Comparison of ENCODE assay signal across 8 cellular contexts in the genomic region with DNA sequence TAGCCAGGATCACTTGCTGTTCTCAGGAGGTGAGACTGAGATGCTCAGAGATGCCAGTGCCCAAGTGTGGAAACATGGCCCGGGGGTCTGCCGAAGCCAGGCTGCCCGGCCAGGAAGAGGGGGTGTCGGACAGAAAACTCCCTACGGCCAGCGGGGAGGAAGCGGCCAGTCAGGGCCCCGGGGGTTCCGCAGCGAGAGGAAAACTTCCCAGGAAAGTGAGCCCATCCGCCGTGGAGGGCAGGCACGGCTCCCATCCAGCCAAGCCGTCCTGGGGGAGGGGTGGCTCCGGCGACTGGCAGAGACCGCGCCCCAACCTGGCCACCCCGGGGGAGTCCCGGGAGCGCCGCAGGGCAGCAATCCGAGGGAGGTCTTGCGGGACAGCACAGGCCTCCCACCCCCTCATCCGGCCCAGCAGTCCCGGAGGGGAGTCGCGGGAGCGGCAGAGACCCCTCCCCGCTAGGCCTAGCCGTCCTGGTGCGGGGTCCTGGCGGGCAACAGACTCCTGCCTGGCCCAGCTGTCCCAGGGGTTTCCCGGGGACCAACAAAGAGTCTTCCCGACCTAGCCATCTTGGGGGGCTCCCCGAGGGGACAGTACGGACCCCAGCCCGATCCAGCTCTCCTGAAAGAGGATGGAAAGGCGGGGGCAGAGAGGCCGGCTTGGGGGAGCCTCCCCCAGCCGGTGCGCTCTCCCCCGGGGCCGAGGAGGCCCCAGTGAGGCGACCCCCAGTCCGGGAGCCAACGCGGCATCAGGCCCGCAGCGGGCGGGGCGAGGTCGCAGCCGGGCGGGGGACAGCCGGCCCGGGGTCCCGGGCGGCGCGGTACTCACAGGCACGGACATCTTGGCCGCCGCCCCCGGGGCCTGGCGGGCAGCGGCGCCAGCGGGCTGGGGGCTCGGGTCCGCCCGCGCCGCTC. TPM values are rescaled to one million over a fixed set of nuclear protein-coding genes. Genes with fewer than 3 reads are reported as not detected.
DNase-seq lines count a peak whose midpoint lies in the region; ATAC-seq, FAIRE-seq and TF ChIP-seq lines count a peak whose summit lies in the region.

No MANE protein-coding gene starts in this region.

- no peak for TF ChIP-seq EP300 in gastroesophageal sphincter (IDR thresholded peaks at IDR 0.05)

- intact Hi-C loops in psoas muscle (cut with DNase I), result loop anchor here in 1 of 2 donors (5.0 kb wide), 1 partner anchor 37 kb away; no protein-coding TSS in a partner anchor

- peak; percentile 29 for ATAC-seq in gastroesophageal sphincter
- peak; percentile 15 to 60 (median 20) for ATAC-seq in psoas muscle

- TF ChIP-seq CTCF in HEK293 (tag by site-specific recombination; IDR thresholded peaks at IDR 0.05), result 0 out of 2 replicates have a peak, but pooled peaks have one; percentile 11
- TF ChIP-seq CTCF in gastroesophageal sphincter (IDR thresholded peaks at IDR 0.05), result no peak
- TF ChIP-seq CTCF in psoas muscle (IDR thresholded peaks at IDR 0.05), result no peak

- H3K4me3 ChIP-seq in HEK293 (ENCODE audit: low read depth, low read length), result peak overlapping the region; percentile 73
- H3K4me3 ChIP-seq in SJCRH30, result peak overlapping the region; percentile 95
- H3K4me3 ChIP-seq in gastroesophageal sphincter, result peak overlapping the region; percentile 80 to 94
- H3K4me3 ChIP-seq in psoas muscle, result peak overlapping the region; percentile 100

- H3K4me1 ChIP-seq in HEK293 (ENCODE audit: control insufficient read depth, insufficient read depth, low read length) (peaks cover 5% of the 10 kb centered on the region; the same call in 1 of the 2 replicates), SJCRH30 (peaks cover 20% of the 10 kb centered on the region), gastroesophageal sphincter (peaks cover 0 to 73% (median 42%) of the 10 kb centered on the region in 3 donors), psoas muscle (peaks cover 69% of the 10 kb centered on the region)

- peak; percentile 65 for DNase-seq in GM12891 (ENCODE audit: insufficient read length, low spot score)
- peak in 1 of 2 experiments; percentile 28 for DNase-seq in SJCRH30
- peak; percentile 68 to 80 for DNase-seq in psoas muscle
- DNase-seq in SIG-M5 treated with dmso at 0.1 percent for 504 hours (lab: John Stamatoyannopoulos, UW; ENCODE audit: unreplicated experiment), result no peak
- DNase-seq in activated CD4-positive, alpha-beta T cell treated with anti-CD3 and anti-CD28 coated beads for 48 hours, result no peak
- no peak for DNase-seq in stimulated activated CD4-positive, alpha-beta T cell treated with anti-CD3 and anti-CD28 coated beads, Interleukin-1b, Interleukin-23, amount 100 ng/mL, for 48 hours

- no peaks in the 10 kb centered on the region for H3K27me3 ChIP-seq in SJCRH30
- H3K27me3 ChIP-seq in gastroesophageal sphincter, result no peaks in the 10 kb centered on the region
- H3K27me3 ChIP-seq in psoas muscle (ENCODE audit: insufficient read depth in 3 of 3, low read length in 2 of 3), result no peaks in the 10 kb centered on the region

- POLR2A ChIA-PET in HEK293 (lab: Yijun Ruan, JAX), result interaction anchor here (1.3 kb wide), 1 partner anchor 11 kb away, joined by 3 read pairs; no protein-coding TSS in a partner anchor

- peak overlapping the region; percentile 82 for H3K27ac ChIP-seq in HEK293 (ENCODE audit: extremely low read depth, low read depth, low read length)
- peak overlapping the region; percentile 65 for H3K27ac ChIP-seq in SJCRH30
- peak overlapping the region; percentile 70 to 96 (median 92) for H3K27ac ChIP-seq in gastroesophageal sphincter
- H3K27ac ChIP-seq in psoas muscle, result peak overlapping the region; percentile 99

- no peaks in the 10 kb centered on the region for H3K9me3 ChIP-seq in HEK293 (ENCODE audit: control insufficient read depth, insufficient read depth, low read depth, low read length)
- H3K9me3 ChIP-seq in SJCRH30 (replicated peaks), result no peaks in the 10 kb centered on the region
- H3K9me3 ChIP-seq in gastroesophageal sphincter, result no peaks in the 10 kb centered on the region
- no peaks in the 10 kb centered on the region for H3K9me3 ChIP-seq in psoas muscle

- no peak for FAIRE-seq in GM12891 (lab: Jason Lieb, UNC)

- CTCF ChIA-PET in HEK293 (lab: Yijun Ruan, JAX), result interaction anchor here (0.8 kb wide), 1 partner anchor 120 kb away, joined by 4 read pairs; no protein-coding TSS in a partner anchor

- 0 to 2% methylated on average over 4 to 9 of the region's 74 CpGs for WGBS in gastroesophageal sphincter (ENCODE audit: low coverage in 1 of 2), 2 donors
- WGBS in psoas muscle, 3 donors, result 1 to 2% (median 1%) methylated on average over 39 to 74 of the region's 74 CpGs

- H3K36me3 ChIP-seq in HEK293 (ENCODE audit: control insufficient read depth in 2 of 2, insufficient read depth in 1 of 2, low read length in 2 of 2), result peaks cover 0 to 25% of the 10 kb centered on the region in 2 experiments; a peak in 1 of 3 replicates
- H3K36me3 ChIP-seq in SJCRH30, result no peaks in the 10 kb centered on the region
- H3K36me3 ChIP-seq in gastroesophageal sphincter, result no peaks in the 10 kb centered on the region
- peaks cover 0 to 11% of the 10 kb centered on the region in 2 donors for H3K36me3 ChIP-seq in psoas muscle (ENCODE audit: insufficient read depth in 1 of 2, low read depth in 1 of 2)

- TF ChIP-seq POLR2A in GM12891 (IDR thresholded peaks at IDR 0.05; ENCODE audit: low read depth, low read length) (no peak), gastroesophageal sphincter (IDR thresholded peaks at IDR 0.05) (no peak)

TF ChIP-seq in GM12891, 5 proteins besides CTCF, POLR2A, EP300 and RAD21:
- no peak for TF ChIP-seq SPI1 (IDR thresholded peaks at IDR 0.05; ENCODE audit: low read depth, low read length)

TF ChIP-seq in HEK293, 187 proteins besides CTCF, POLR2A, EP300 and RAD21 (continues in another document):
- TF ChIP-seq WT1 (tag by site-specific recombination; IDR thresholded peaks at IDR 0.05) (no peak), ZNF561 (tag by site-specific recombination; IDR thresholded peaks at IDR 0.05; ENCODE audit: borderline replicate concordance) (no peak), ZNF341 (tag by site-specific recombination; IDR thresholded peaks at IDR 0.05; ENCODE audit: low read depth) (peak; percentile 90), ZNF274 (IDR thresholded peaks at IDR 0.05; ENCODE audit: low read length) (no peak), ZNF274 (tag by site-specific recombination; IDR thresholded peaks at IDR 0.05; ENCODE audit: borderline replicate concordance) (no peak), ZNF324 (tag by site-specific recombination; IDR thresholded peaks at IDR 0.05) (no peak), KLF10 (tag by site-specific recombination; IDR thresholded peaks at IDR 0.05) (no peak), ZBTB44 (tag by site-specific recombination; IDR thresholded peaks at IDR 0.05) (no peak), ZNF211 (tag by site-specific recombination; IDR thresholded peaks at IDR 0.05; ENCODE audit: low read depth) (no peak)
- TF ChIP-seq, protein P1, sequence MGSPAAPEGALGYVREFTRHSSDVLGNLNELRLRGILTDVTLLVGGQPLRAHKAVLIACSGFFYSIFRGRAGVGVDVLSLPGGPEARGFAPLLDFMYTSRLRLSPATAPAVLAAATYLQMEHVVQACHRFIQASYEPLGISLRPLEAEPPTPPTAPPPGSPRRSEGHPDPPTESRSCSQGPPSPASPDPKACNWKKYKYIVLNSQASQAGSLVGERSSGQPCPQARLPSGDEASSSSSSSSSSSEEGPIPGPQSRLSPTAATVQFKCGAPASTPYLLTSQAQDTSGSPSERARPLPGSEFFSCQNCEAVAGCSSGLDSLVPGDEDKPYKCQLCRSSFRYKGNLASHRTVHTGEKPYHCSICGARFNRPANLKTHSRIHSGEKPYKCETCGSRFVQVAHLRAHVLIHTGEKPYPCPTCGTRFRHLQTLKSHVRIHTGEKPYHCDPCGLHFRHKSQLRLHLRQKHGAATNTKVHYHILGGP (tag by site-specific recombination; IDR thresholded peaks at IDR 0.05), result no peak
- TF ChIP-seq, protein P2, sequence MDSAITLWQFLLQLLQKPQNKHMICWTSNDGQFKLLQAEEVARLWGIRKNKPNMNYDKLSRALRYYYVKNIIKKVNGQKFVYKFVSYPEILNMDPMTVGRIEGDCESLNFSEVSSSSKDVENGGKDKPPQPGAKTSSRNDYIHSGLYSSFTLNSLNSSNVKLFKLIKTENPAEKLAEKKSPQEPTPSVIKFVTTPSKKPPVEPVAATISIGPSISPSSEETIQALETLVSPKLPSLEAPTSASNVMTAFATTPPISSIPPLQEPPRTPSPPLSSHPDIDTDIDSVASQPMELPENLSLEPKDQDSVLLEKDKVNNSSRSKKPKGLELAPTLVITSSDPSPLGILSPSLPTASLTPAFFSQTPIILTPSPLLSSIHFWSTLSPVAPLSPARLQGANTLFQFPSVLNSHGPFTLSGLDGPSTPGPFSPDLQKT (IDR thresholded peaks at IDR 0.05; ENCODE audit: borderline replicate concordance, low read depth, low read length), result no peak

RNA-seq across cellular contexts. Expression of gene BCAR1, which starts 13.8 kb away (rescaled TPM):
- 13.4 TPM for polyA plus RNA-seq in GM12891 (2012; ENCODE audit: low read depth, missing spikeins)
- total RNA-seq in SJCRH30 (2014; rRNA removed; shearing (Covaris generic)), result 17.4 and 21.7 TPM in 2 replicates
- total RNA-seq in gastroesophageal sphincter (10 to 100 TPM; 34.6 to 63.7 (median 37.0) TPM), psoas muscle (100 to 1,000 TPM in 2 of 4 donors, 10 to 100 TPM in 2; 61.8 to 108 (median 90.1) TPM)
- polyA plus RNA-seq in psoas muscle, result 10 to 100 TPM; 66.3 to 90.7 (median 78.7) TPM

RNA-seq across cellular contexts. Expression of gene CTRB1, which starts 46.5 kb away (rescaled TPM):
- not detected for polyA plus RNA-seq in GM12891 (2012; ENCODE audit: low read depth, missing spikeins)
- not detected in 2 replicates for total RNA-seq in SJCRH30 (2014; rRNA removed; shearing (Covaris generic))
- not detected for total RNA-seq in gastroesophageal sphincter
- total RNA-seq in psoas muscle, result 1 to 10 TPM in 2 of 4 donors, not detected in 2; 1.2 to 3.9 TPM
- polyA plus RNA-seq in psoas muscle, result 1 to 10 TPM in 1 of 3 donors, under 1 TPM in 2; 0.03 to 2.5 (median 0.25) TPM

RNA-seq across cellular contexts. Expression of gene CTRB2, which starts 58.3 kb away (rescaled TPM):
- not detected for polyA plus RNA-seq in GM12891 (2012; ENCODE audit: low read depth, missing spikeins)
- 0.56 TPM in 1 of 2 replicates, not detected in the other for total RNA-seq in SJCRH30 (2014; rRNA removed; shearing (Covaris generic))
- not detected for total RNA-seq in gastroesophageal sphincter
- 1 to 10 TPM in 1 of 4 donors, not detected in 3; 2.4 TPM for total RNA-seq in psoas muscle
- polyA plus RNA-seq in psoas muscle, result 1 to 10 TPM in 1 of 3 donors, under 1 TPM in 2; 0.14 to 1.6 (median 0.63) TPM

Comparison
In these comparisons a context has a peak if more than half of its experiments do, and no peak if none do; other contexts are left out.
1. DNase-seq: peak in GM12891 (single experiment) and psoas muscle (2 of 2); none in SIG-M5 treated with dmso at 0.1 percent for 504 hours (single experiment), activated CD4-positive, alpha-beta T cell treated with anti-CD3 and anti-CD28 coated beads for 48 hours (single experiment) and stimulated activated CD4-positive, alpha-beta T cell treated with anti-CD3 and anti-CD28 coated beads, Interleukin-1b, Interleukin-23, amount 100 ng/mL, for 48 hours (single experiment).
2. Peak in every context shown above with its lines, with median percentiles within 50 percentile points of each other: H3K27ac ChIP-seq and H3K4me3 ChIP-seq.